Comparison of ENCODE assay signal across 21 cellular contexts in the genomic region with DNA sequence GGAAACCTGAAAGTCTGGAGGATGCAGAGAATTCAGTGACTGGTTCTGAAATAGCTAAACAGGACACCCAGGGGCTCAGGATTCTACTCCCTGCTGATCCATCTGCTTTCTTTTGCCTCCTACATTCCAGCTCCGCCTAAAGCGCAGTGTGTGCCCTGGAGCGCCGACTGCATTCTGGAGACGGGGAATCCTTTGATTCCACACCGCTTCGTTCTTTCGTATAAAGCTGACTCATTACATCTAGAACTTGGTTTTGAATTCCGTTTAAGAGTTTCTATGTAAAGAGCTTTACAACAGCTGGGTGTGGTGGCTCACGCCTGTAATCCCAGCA.
"Had no signal": no experiment of that assay in that cellular context is flagged by ENCODE, and none has a peak within 500 bp of the region (broad histone marks: within the 10 kb centered on the region; RNA-seq: fewer than 3 reads in every experiment).

No MANE protein-coding gene starts in this region.

- ATAC-seq: activated T-cell treated with anti-CD3 and anti-CD28 coated beads, Interleukin-2, amount 50 U/mL, for 72 hours; heart right ventricle; left cardiac atrium; mucosa of descending colon; psoas muscle; stimulated activated naive CD8-positive, alpha-beta T cell treated with anti-CD3 and anti-CD28 coated beads, Interleukin-15, Interleukin-2, amounts not matched to agents 100 U/mL and 50 U/mL, for 24 hours; upper lobe of right lung had no signal

- DNase-seq: activated CD4-positive, alpha-beta memory T cell treated with anti-CD3 and anti-CD28 coated beads for 36 hours; activated CD4-positive, alpha-beta T cell treated with anti-CD3 and anti-CD28 coated beads for 48 hours; activated effector memory CD4-positive, alpha-beta T cell treated with Interleukin-2 at 50 U/mL for 16 hours; activated naive CD4-positive, alpha-beta T cell treated with anti-CD3 and anti-CD28 coated beads, Interleukin-2, amount 10 ng/mL, durations not matched to agents 7 days and 5 days; activated T-cell treated with anti-CD3 and anti-CD28 coated beads, Interleukin-2, amount 50 U/mL, for 72 hours; central memory CD4-positive, alpha-beta T cell; colonic mucosa; heart right ventricle; islet precursor cell; left cardiac atrium; mucosa of descending colon; ovary; psoas muscle; stimulated activated CD4-positive, alpha-beta T cell treated with anti-CD3 and anti-CD28 coated beads, Interleukin-12 subunit alpha, Interleukin-12 subunit beta, amount 100 ng/mL, for 4 hours; stimulated activated CD4-positive, alpha-beta T cell treated with anti-CD3 and anti-CD28 coated beads, Interleukin-4, amount 100 ng/mL, for 4 hours; stimulated activated naive CD8-positive, alpha-beta T cell treated with anti-CD3 and anti-CD28 coated beads, Interleukin-15, Interleukin-2, amounts not matched to agents 100 U/mL and 50 U/mL, for 24 hours; upper lobe of right lung had no signal

- H3K27me3 ChIP-seq: colonic mucosa, heart right ventricle, ovary, right atrium auricular region, upper lobe of right lung had no signal

- H3K9me3 Mint-ChIP-seq: activated CD4-positive, alpha-beta memory T cell treated with anti-CD3 and anti-CD28 coated beads for 36 hours; activated naive CD4-positive, alpha-beta T cell treated with anti-CD3 and anti-CD28 coated beads, Interleukin-2, amount 10 ng/mL, durations not matched to agents 7 days and 5 days; activated T-cell treated with anti-CD3 and anti-CD28 coated beads, Interleukin-2, amount 50 U/mL, for 72 hours; memory B cell; T-helper 1 cell treated with Interleukin-12 subunit alpha and Interleukin-12 subunit beta and Interleukin-4 antibody, amounts not matched to agents 30 μg/mL and 1 μg/mL, for 36 hours had no signal

- H3K4me1 Mint-ChIP-seq: activated naive CD4-positive, alpha-beta T cell treated with anti-CD3 and anti-CD28 coated beads, Interleukin-2, amount 10 ng/mL, durations not matched to agents 7 days and 5 days had no signal

- H3K4me3 ChIP-seq: colonic mucosa, heart right ventricle, mucosa of descending colon, ovary, psoas muscle, right atrium auricular region, upper lobe of right lung had no signal

- H3K36me3 ChIP-seq: colonic mucosa, ovary, right atrium auricular region, upper lobe of right lung had no signal

- H3K36me3 Mint-ChIP-seq: activated CD4-positive, alpha-beta memory T cell treated with anti-CD3 and anti-CD28 coated beads for 36 hours; activated naive CD4-positive, alpha-beta T cell treated with anti-CD3 and anti-CD28 coated beads, Interleukin-2, amount 10 ng/mL, durations not matched to agents 7 days and 5 days; memory B cell had no signal

- H3K4me3 Mint-ChIP-seq: activated CD4-positive, alpha-beta memory T cell treated with anti-CD3 and anti-CD28 coated beads for 36 hours; activated naive CD4-positive, alpha-beta T cell treated with anti-CD3 and anti-CD28 coated beads, Interleukin-2, amount 10 ng/mL, durations not matched to agents 7 days and 5 days; activated T-cell treated with anti-CD3 and anti-CD28 coated beads, Interleukin-2, amount 50 U/mL, for 72 hours; T-helper 1 cell treated with Interleukin-12 subunit alpha and Interleukin-12 subunit beta and Interleukin-4 antibody, amounts not matched to agents 30 μg/mL and 1 μg/mL, for 36 hours had no signal

- H3K9me3 ChIP-seq: colonic mucosa, heart right ventricle, mucosa of descending colon, ovary, psoas muscle, right atrium auricular region, upper lobe of right lung had no signal

- H3K27ac Mint-ChIP-seq: activated CD4-positive, alpha-beta memory T cell treated with anti-CD3 and anti-CD28 coated beads for 36 hours; activated naive CD4-positive, alpha-beta T cell treated with anti-CD3 and anti-CD28 coated beads, Interleukin-2, amount 10 ng/mL, durations not matched to agents 7 days and 5 days; activated T-cell treated with anti-CD3 and anti-CD28 coated beads, Interleukin-2, amount 50 U/mL, for 72 hours; memory B cell; T-helper 1 cell treated with Interleukin-12 subunit alpha and Interleukin-12 subunit beta and Interleukin-4 antibody, amounts not matched to agents 30 μg/mL and 1 μg/mL, for 36 hours had no signal

- H3K4me1 ChIP-seq: colonic mucosa, psoas muscle, right atrium auricular region, upper lobe of right lung had no signal

- H3K27ac ChIP-seq: colonic mucosa, epithelial cell of prostate, heart right ventricle, ovary, psoas muscle, right atrium auricular region, upper lobe of right lung had no signal
